In the genomic region with DNA sequence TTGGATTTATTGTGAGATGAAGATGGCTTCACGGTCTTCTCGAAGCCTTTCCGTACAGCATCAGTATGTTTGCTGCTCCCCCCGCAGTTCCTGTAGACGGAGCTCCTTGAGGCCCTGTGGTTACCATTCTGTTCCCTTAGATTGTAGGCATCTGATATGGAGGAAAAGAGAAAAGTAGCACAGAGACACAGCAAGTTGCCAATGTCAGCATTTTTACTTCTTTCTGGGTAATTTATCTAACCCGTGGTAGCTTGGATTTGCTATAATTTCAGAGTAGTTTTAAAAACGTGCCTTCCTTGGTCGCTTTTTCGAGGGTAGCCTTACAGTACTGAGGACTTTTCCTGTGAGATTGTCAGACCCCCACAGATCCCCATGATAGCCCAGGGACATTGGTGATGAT, we compare ENCODE assay signal across 31 cellular contexts.
"Had no signal": no experiment of that assay in that cellular context is flagged by ENCODE, and none has a peak within 500 bp of the region (broad histone marks: within the 10 kb centered on the region; RNA-seq: fewer than 3 reads in every experiment).

No MANE protein-coding gene starts in this region.

- H3K4me1 ChIP-seq: Peyer's patch, SJSA1 had no signal

- H3K4me2 ChIP-seq: KMS-11, SK-N-SH had no signal

- H3K4me3 Mint-ChIP-seq: activated CD4-positive, alpha-beta memory T cell treated with anti-CD3 and anti-CD28 coated beads for 36 hours; activated CD4-positive, alpha-beta T cell treated with anti-CD3 and anti-CD28 coated beads, Interleukin-2, amount 10 ng/mL, durations not matched to agents 7 days and 5 days; activated naive CD8-positive, alpha-beta T cell treated with anti-CD3 and anti-CD28 coated beads for 36 hours; activated T-cell treated with anti-CD3 and anti-CD28 coated beads, Interleukin-2, amount 50 U/mL, for 72 hours; activated T-helper 17 cell treated with anti-CD3 and anti-CD28 coated beads, Interleukin-2, amount 50 U/mL, for 72 hours; T-helper 1 cell treated with Interleukin-12 subunit alpha and Interleukin-12 subunit beta and Interleukin-4 antibody, amounts not matched to agents 30 μg/mL and 1 μg/mL, for 36 hours; T-helper 2 cell treated with Interferon-gamma antibody and Interleukin-4, amounts not matched to agents 5 μg/mL and 100 μg/mL, for 36 hours had no signal

- H3K9ac ChIP-seq: KMS-11, SK-N-SH had no signal

- H3K4me3 ChIP-seq: Peyer's patch, SJSA1 had no signal

- H3K4me1 Mint-ChIP-seq: activated naive CD8-positive, alpha-beta T cell treated with anti-CD3 and anti-CD28 coated beads for 36 hours; activated T-helper 17 cell treated with anti-CD3 and anti-CD28 coated beads, Interleukin-2, amount 50 U/mL, for 72 hours had no signal

- FAIRE-seq: TTC549 had no signal

- H3K27me3 ChIP-seq: brain microvascular endothelial cell, Peyer's patch, SJSA1 had no signal

- H3K27ac Mint-ChIP-seq: activated CD4-positive, alpha-beta memory T cell treated with anti-CD3 and anti-CD28 coated beads for 36 hours; activated CD4-positive, alpha-beta T cell treated with anti-CD3 and anti-CD28 coated beads, Interleukin-2, amount 10 ng/mL, durations not matched to agents 7 days and 5 days; activated naive CD8-positive, alpha-beta T cell treated with anti-CD3 and anti-CD28 coated beads for 36 hours; activated T-cell treated with anti-CD3 and anti-CD28 coated beads, Interleukin-2, amount 50 U/mL, for 72 hours; activated T-helper 17 cell treated with anti-CD3 and anti-CD28 coated beads, Interleukin-2, amount 50 U/mL, for 72 hours; T-helper 1 cell treated with Interleukin-12 subunit alpha and Interleukin-12 subunit beta and Interleukin-4 antibody, amounts not matched to agents 30 μg/mL and 1 μg/mL, for 36 hours; T-helper 2 cell treated with Interferon-gamma antibody and Interleukin-4, amounts not matched to agents 5 μg/mL and 100 μg/mL, for 36 hours had no signal

- H3K9me3 ChIP-seq: Peyer's patch, SJSA1, SK-N-SH had no signal

- H3K27me3 Mint-ChIP-seq: activated CD4-positive, alpha-beta memory T cell treated with anti-CD3 and anti-CD28 coated beads for 36 hours; activated CD4-positive, alpha-beta T cell treated with anti-CD3 and anti-CD28 coated beads, Interleukin-2, amount 10 ng/mL, durations not matched to agents 7 days and 5 days; activated naive CD8-positive, alpha-beta T cell treated with anti-CD3 and anti-CD28 coated beads for 36 hours; activated T-helper 17 cell treated with anti-CD3 and anti-CD28 coated beads, Interleukin-2, amount 50 U/mL, for 72 hours had no signal

- H3K9me3 Mint-ChIP-seq: activated CD4-positive, alpha-beta memory T cell treated with anti-CD3 and anti-CD28 coated beads for 36 hours; activated CD4-positive, alpha-beta T cell treated with anti-CD3 and anti-CD28 coated beads, Interleukin-2, amount 10 ng/mL, durations not matched to agents 7 days and 5 days; activated naive CD8-positive, alpha-beta T cell treated with anti-CD3 and anti-CD28 coated beads for 36 hours; activated T-cell treated with anti-CD3 and anti-CD28 coated beads, Interleukin-2, amount 50 U/mL, for 72 hours; activated T-helper 17 cell treated with anti-CD3 and anti-CD28 coated beads, Interleukin-2, amount 50 U/mL, for 72 hours; T-helper 1 cell treated with Interleukin-12 subunit alpha and Interleukin-12 subunit beta and Interleukin-4 antibody, amounts not matched to agents 30 μg/mL and 1 μg/mL, for 36 hours; T-helper 2 cell treated with Interferon-gamma antibody and Interleukin-4, amounts not matched to agents 5 μg/mL and 100 μg/mL, for 36 hours had no signal

- ATAC-seq: PC-3 had no signal

- DNase-seq: activated CD4-positive, alpha-beta T cell treated with anti-CD3 and anti-CD28 coated beads, Interleukin-2, amount 10 ng/mL, durations not matched to agents 7 days and 5 days; activated naive CD4-positive, alpha-beta T cell; activated T-cell treated with anti-CD3 and anti-CD28 coated beads, Interleukin-2, amount 50 U/mL, for 1 hour; amniotic stem cell; aorta; brain microvascular endothelial cell; central memory CD4-positive, alpha-beta T cell; MM.1S; MV-4-11; NCI-H1092; NCI-H1436 treated with DMSO at 0.1 percent for 48 hours; NCI-H1694 treated with DMSO at 0.1 percent for 48 hours; NCI-H2029; NCI-H510A; NCI-H526; NCI-H748 treated with DMSO at 0.1 percent for 48 hours; NK-92 treated with Interleukin-12 subunit alpha and Interleukin-12 subunit beta, amount 100 ng/mL, for 24 hours; PC-3; Peyer's patch; RPMI8226; SHP77 treated with DMSO at 0.1 percent for 48 hours; SK-N-SH had no signal

- H3K27ac ChIP-seq: brain microvascular endothelial cell, KMS-11, Peyer's patch, SJSA1 had no signal
